In genomic region chrX:153400146-153401132, GRCh38 we compare ENCODE assay signal across 1 cellular context.
TF ChIP-seq lines count a peak whose summit lies in the region.

No MANE protein-coding gene starts in this region.

TF ChIP-seq in GM12878, 131 proteins besides CTCF, POLR2A, EP300 and RAD21 (continued from another document):
- TF ChIP-seq CBFB (IDR thresholded peaks at IDR 0.05; ENCODE audit: low read depth) (no peak), LARP7 (IDR thresholded peaks at IDR 0.05) (0 out of 2 replicates have a peak, but pooled peaks have one; percentile 44), SUPT20H (IDR thresholded peaks at IDR 0.05; ENCODE audit: borderline replicate concordance, control insufficient read depth, low read depth, low read length) (no peak), BHLHE40 (IDR thresholded peaks at IDR 0.05; ENCODE audit: borderline replicate concordance in 1 of 2, low read depth in 2 of 2, low read length in 1 of 2) (peak in 1 of 2 experiments; percentile 13; a peak in 1 of 4 replicates), SMC3 (IDR thresholded peaks at IDR 0.05; ENCODE audit: borderline replicate concordance, low read length) (peak; percentile 42; the same call in 1 of the 2 replicates), TBL1XR1 (IDR thresholded peaks at IDR 0.05; ENCODE audit: low read depth, low read length) (no peak), ZZZ3 (IDR thresholded peaks at IDR 0.05; ENCODE audit: control insufficient read depth, insufficient read length, low read depth) (no peak), BMI1 (IDR thresholded peaks at IDR 0.05; ENCODE audit: borderline replicate concordance) (no peak)
